In genomic region chrX:119989905-119990408, GRCh38 we compare ENCODE assay signal across 16 cellular contexts. TPM values are rescaled to one million over a fixed set of nuclear protein-coding genes. Genes with fewer than 3 reads are reported as not detected.
A peak's percentile ranks its signal among the peaks of the same experiment; 100 is the strongest.
DNase-seq lines count a peak whose midpoint lies in the region; ATAC-seq and TF ChIP-seq lines count a peak whose summit lies in the region.
"Had no signal": no experiment of that assay in that cellular context is flagged by ENCODE, and none has a peak within 500 bp of the region (broad histone marks: within the 10 kb centered on the region; RNA-seq: fewer than 3 reads in every experiment).

No MANE protein-coding gene starts in this region.

- no peak overlapping the region for H3K27ac ChIP-seq in effector memory CD4-positive, alpha-beta T cell (ENCODE audit: insufficient read depth, low read length, poor library complexity, severe bottlenecking)
- H3K27ac ChIP-seq in trophoblast cell (ENCODE audit: low read depth, low read length) (no peak overlapping the region), gastrocnemius medialis (no peak overlapping the region)
- H3K27ac ChIP-seq: heart right ventricle, psoas muscle, stomach had no signal

- H3K79me1 ChIP-seq in trophoblast cell (ENCODE audit: low read length): no peaks in the 10 kb centered on the region

- H3K36me3 ChIP-seq in effector memory CD4-positive, alpha-beta T cell (ENCODE audit: control insufficient read depth, insufficient read depth, low read length): no peaks in the 10 kb centered on the region
- H3K36me3 ChIP-seq in trophoblast cell (ENCODE audit: control insufficient read depth in 1 of 2, insufficient read depth in 2 of 2, low read length in 2 of 2): peaks cover 0 to 2% of the 10 kb centered on the region in 2 experiments
- no peaks in the 10 kb centered on the region for H3K36me3 ChIP-seq in gastrocnemius medialis
- H3K36me3 ChIP-seq: heart right ventricle, stomach had no signal

- H2BK5ac ChIP-seq in trophoblast cell (ENCODE audit: low read depth, low read length, poor library complexity): no peak overlapping the region

- no peak overlapping the region for H3K27ac Mint-ChIP-seq in activated CD8-positive, alpha-beta memory T cell treated with anti-CD3 and anti-CD28 coated beads, Interleukin-2, amount 10 ng/mL, durations not matched to agents 7 days and 5 days

- no peak for TF ChIP-seq POLR2A in gastrocnemius medialis (IDR thresholded peaks at IDR 0.05)

- no peak overlapping the region for H4K8ac ChIP-seq in trophoblast cell (ENCODE audit: low read depth, low read length)

- CTCF ChIA-PET in activated CD8-positive, alpha-beta memory T cell treated with anti-CD3 and anti-CD28 coated beads, Interleukin-2, amount 10 ng/mL, durations not matched to agents 7 days and 5 days (lab: Charles Lee): interaction anchor here (1.1 kb wide), 1 partner anchor 8 kb away, joined by 3 read pairs; no protein-coding TSS in a partner anchor

- peaks cover 76% of the 10 kb centered on the region for H3K27me3 Mint-ChIP-seq in activated CD8-positive, alpha-beta memory T cell treated with anti-CD3 and anti-CD28 coated beads, Interleukin-2, amount 10 ng/mL, durations not matched to agents 7 days and 5 days

- no peaks in the 10 kb centered on the region for H3K9me3 Mint-ChIP-seq in activated CD8-positive, alpha-beta memory T cell treated with anti-CD3 and anti-CD28 coated beads, Interleukin-2, amount 10 ng/mL, durations not matched to agents 7 days and 5 days (ENCODE audit: low read depth)

- H3K18ac ChIP-seq in trophoblast cell (ENCODE audit: low read length): no peak overlapping the region

- no peak for DNase-seq in activated CD8-positive, alpha-beta memory T cell treated with anti-CD3 and anti-CD28 coated beads, Interleukin-2, amount 10 ng/mL, durations not matched to agents 7 days and 5 days
- no peak for DNase-seq in activated CD8-positive, alpha-beta memory T cell treated with anti-CD3 and anti-CD28 coated beads, Interleukin-2, amount 50 U/mL, for 4 hours
- peak; percentile 4 for DNase-seq in NCI-H748 treated with DMSO at 0.1 percent for 48 hours (lab: John Stamatoyannopoulos, UW)
- DNase-seq in effector memory CD4-positive, alpha-beta T cell: no peak
- DNase-seq in trophoblast cell: no peak
- DNase-seq in left ventricle myocardium superior: no peak
- DNase-seq in dedifferentiated amniotic fluid mesenchymal stem cell (ENCODE audit: extremely low spot score): no peak
- no peak for DNase-seq in gastrocnemius medialis
- DNase-seq: C1 segment of cervical spinal cord; heart right ventricle; mammary epithelial cell; MV-4-11; NK-92 treated with Interleukin-12 subunit alpha and Interleukin-12 subunit beta, amount 100 ng/mL, for 24 hours; psoas muscle; stimulated activated CD4-positive, alpha-beta T cell treated with anti-CD3 and anti-CD28 coated beads, Interleukin-4, amount 100 ng/mL, for 1 hour; stomach had no signal

- no peak overlapping the region for H3K9ac ChIP-seq in trophoblast cell (ENCODE audit: low read length)

- intact Hi-C loops in left ventricle myocardium superior (cut with micrococcal nuclease): no loop called here
- intact Hi-C loops in gastrocnemius medialis (cut with DNase I; ENCODE audit: low total_unique reads): no loop called here

- no peak overlapping the region for H4K12ac ChIP-seq in trophoblast cell (ENCODE audit: low read depth, low read length)

- WGBS in trophoblast cell (ENCODE audit: extremely low coverage, insufficient coverage, insufficient read length): no CpG with 5 or more reads among the region's 10 CpGs

- no peaks in the 10 kb centered on the region for H3K36me3 Mint-ChIP-seq in activated CD8-positive, alpha-beta memory T cell treated with anti-CD3 and anti-CD28 coated beads, Interleukin-2, amount 10 ng/mL, durations not matched to agents 7 days and 5 days

- H3K4me3 Mint-ChIP-seq in activated CD8-positive, alpha-beta memory T cell treated with anti-CD3 and anti-CD28 coated beads, Interleukin-2, amount 10 ng/mL, durations not matched to agents 7 days and 5 days: peak overlapping the region; percentile 11

- H3K4me1 Mint-ChIP-seq in activated CD8-positive, alpha-beta memory T cell treated with anti-CD3 and anti-CD28 coated beads, Interleukin-2, amount 10 ng/mL, durations not matched to agents 7 days and 5 days: peaks cover 13% of the 10 kb centered on the region

- no peak for ATAC-seq in activated CD8-positive, alpha-beta memory T cell treated with anti-CD3 and anti-CD28 coated beads, Interleukin-2, amount 10 ng/mL, durations not matched to agents 7 days and 5 days
- no peak for ATAC-seq in left ventricle myocardium superior
- ATAC-seq in gastrocnemius medialis: no peak

- peak overlapping the region; percentile 29 for H3K4me3 ChIP-seq in effector memory CD4-positive, alpha-beta T cell (ENCODE audit: insufficient read depth, low read depth, low read length, poor library complexity, severe bottlenecking)
- H3K4me3 ChIP-seq in trophoblast cell (ENCODE audit: low read depth, low read length): no peak overlapping the region
- H3K4me3 ChIP-seq in gastrocnemius medialis: no peak overlapping the region

- no peak overlapping the region for H3K4ac ChIP-seq in trophoblast cell (ENCODE audit: low read depth, low read length)

- H2BK120ac ChIP-seq in trophoblast cell (ENCODE audit: insufficient read depth, low read length, poor library complexity): no peak overlapping the region

- peak overlapping the region; percentile 89 for H3K4me2 ChIP-seq in trophoblast cell (ENCODE audit: low read length)

- no peak for TF ChIP-seq CTCF in gastrocnemius medialis (IDR thresholded peaks at IDR 0.05 in 4 of 5, conservative IDR thresholded peaks at IDR 0.05 in 1 of 5)

- peaks cover 16% of the 10 kb centered on the region for H3K27me3 ChIP-seq in effector memory CD4-positive, alpha-beta T cell (replicated peaks; ENCODE audit: control insufficient read depth, insufficient read depth, low read length, poor library complexity, severe bottlenecking)
- H3K27me3 ChIP-seq in trophoblast cell (ENCODE audit: insufficient read depth, low read length) (no peaks in the 10 kb centered on the region), gastrocnemius medialis (peaks cover 37 to 61% (median 40%) of the 10 kb centered on the region in 3 donors)

- no peaks in the 10 kb centered on the region for H3K9me3 ChIP-seq in effector memory CD4-positive, alpha-beta T cell (ENCODE audit: control insufficient read depth, low read length)
- H3K9me3 ChIP-seq in trophoblast cell (ENCODE audit: insufficient read depth, low read depth, low read length) (no peaks in the 10 kb centered on the region), gastrocnemius medialis (no peaks in the 10 kb centered on the region)
- H3K9me3 ChIP-seq: heart right ventricle, psoas muscle had no signal

- no peaks in the 10 kb centered on the region for H3K79me2 ChIP-seq in trophoblast cell (ENCODE audit: control insufficient read depth, insufficient read depth, low read length, poor library complexity)

- in situ Hi-C loops in gastrocnemius medialis (cut with MboI; ENCODE audit: low sequenced_read_pairs in 4 of 4): no loop called here

- no peak overlapping the region for H4K91ac ChIP-seq in trophoblast cell (ENCODE audit: low read depth, low read length)

- H2AK5ac ChIP-seq in trophoblast cell (ENCODE audit: low read length): no peak overlapping the region

- peaks cover 3% of the 10 kb centered on the region for H3K4me1 ChIP-seq in effector memory CD4-positive, alpha-beta T cell (ENCODE audit: control insufficient read depth, insufficient read depth, low read length, poor library complexity, severe bottlenecking)
- peaks cover 3 to 5% of the 10 kb centered on the region in 2 experiments for H3K4me1 ChIP-seq in trophoblast cell (ENCODE audit: control insufficient read depth in 1 of 2, insufficient read depth in 2 of 2, low read length in 2 of 2)
- H3K4me1 ChIP-seq in gastrocnemius medialis: no peaks in the 10 kb centered on the region
- H3K4me1 ChIP-seq: psoas muscle had no signal

- H3K23ac ChIP-seq in trophoblast cell (ENCODE audit: low read length): no peak overlapping the region

- no peak overlapping the region for H3K14ac ChIP-seq in trophoblast cell (ENCODE audit: low read length)

- H2BK12ac ChIP-seq in trophoblast cell (ENCODE audit: low read length): no peak overlapping the region

- no peak overlapping the region for H2AFZ ChIP-seq in trophoblast cell (ENCODE audit: insufficient read depth, low read length, poor library complexity)

RNA-seq across cellular contexts. Expression of gene NKAP, which starts 46.4 kb away (rescaled TPM):
- 10 to 100 TPM in 1 of 2 experiments, 1 to 10 TPM in 1; 8.1 to 10.4 TPM for total RNA-seq in activated CD8-positive, alpha-beta memory T cell treated with anti-CD3 and anti-CD28 coated beads, Interleukin-2, amount 10 ng/mL, durations not matched to agents 7 days and 5 days
- polyA plus RNA-seq in trophoblast cell (2013): 11.5 and 12.3 TPM in 2 replicates
- total RNA-seq in left ventricle myocardium superior: 3.6 TPM
- total RNA-seq in gastrocnemius medialis: 1 to 10 TPM; 3.4 to 5.1 (median 4.3) TPM
